1 cellular context compared by ENCODE assay signal in the genomic region with DNA sequence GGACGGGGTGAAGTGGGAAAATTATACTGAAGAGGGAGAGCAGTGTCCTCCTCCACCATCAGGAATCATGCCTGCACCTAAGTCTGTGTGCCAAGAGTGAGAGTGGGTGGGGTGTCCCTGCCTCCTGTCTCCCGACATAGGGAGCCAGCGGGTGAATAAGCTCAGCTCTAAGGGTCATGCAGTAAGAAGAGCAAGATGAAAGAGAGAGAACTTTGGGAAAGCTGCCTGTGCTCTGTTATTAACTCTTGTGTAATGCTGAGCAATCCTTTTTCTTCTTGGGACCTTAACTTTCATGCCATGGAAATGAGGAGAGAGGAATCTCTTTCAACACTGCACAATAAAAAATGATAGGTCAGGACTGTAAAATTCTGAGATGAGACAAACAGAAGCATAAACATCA.
TF ChIP-seq lines count a peak whose summit lies in the region.

No MANE protein-coding gene starts in this region.

TF ChIP-seq in H1, 55 proteins besides CTCF, POLR2A, EP300 and RAD21:
- TF ChIP-seq PHF8 (conservative IDR thresholded peaks at IDR 0.05; ENCODE audit: low read depth, low read length) (no peak), TAF1 (IDR thresholded peaks at IDR 0.05; ENCODE audit: low read depth, low read length) (no peak), ZNF274 (IDR thresholded peaks at IDR 0.05; ENCODE audit: borderline replicate concordance, extremely low read depth, low read length) (no peak), CHD2 (IDR thresholded peaks at IDR 0.05; ENCODE audit: low read length) (no peak), POU5F1 (IDR thresholded peaks at IDR 0.05; ENCODE audit: low read depth, low read length) (no peak), TCF12 (IDR thresholded peaks at IDR 0.05; ENCODE audit: low read depth, low read length) (no peak), NANOG (IDR thresholded peaks at IDR 0.05; ENCODE audit: insufficient read depth, low read depth, low read length, poor library complexity, severe bottlenecking) (no peak), YY1 (IDR thresholded peaks at IDR 0.05; ENCODE audit: low read depth, low read length) (no peak)
